9 cellular contexts compared by ENCODE assay signal in genomic region chr20:49534314-49534713, GRCh38. TPM values are rescaled to one million over a fixed set of nuclear protein-coding genes. Genes with fewer than 3 reads are reported as not detected.
DNase-seq lines count a peak whose midpoint lies in the region; ATAC-seq and TF ChIP-seq lines count a peak whose summit lies in the region.
"Had no signal": no experiment of that assay in that cellular context is flagged by ENCODE, and none has a peak within 500 bp of the region (broad histone marks: within the 10 kb centered on the region; RNA-seq: fewer than 3 reads in every experiment).

No MANE protein-coding gene starts in this region.

- no peak overlapping the region for H3K27ac ChIP-seq in HL-60 (replicated peaks)

- CTCF ChIA-PET in activated CD8-positive, alpha-beta memory T cell treated with anti-CD3 and anti-CD28 coated beads, Interleukin-2, amount 10 ng/mL, durations not matched to agents 7 days and 5 days (lab: Charles Lee): interaction anchor here (0.6 to 3.1 kb wide), 24 partner anchors 8 to 1213 kb away, joined by 3 to 37 read pairs (median 5); no protein-coding TSS in a partner anchor

- no peaks in the 10 kb centered on the region for H3K27me3 ChIP-seq in HL-60 (ENCODE audit: insufficient read depth, poor library complexity, severe bottlenecking)

- peak; percentile 71 for ATAC-seq in activated CD8-positive, alpha-beta memory T cell treated with anti-CD3 and anti-CD28 coated beads, Interleukin-2, amount 10 ng/mL, durations not matched to agents 7 days and 5 days
- peak; percentile 82 to 93 (median 93) for ATAC-seq in natural killer cell
- peak; percentile 70 for ATAC-seq in stimulated activated naive CD8-positive, alpha-beta T cell treated with anti-CD3 and anti-CD28 coated beads, Interleukin-15, amount 100 ng/mL, for 72 hours
- ATAC-seq in GM19324 (IDR thresholded peaks at IDR 0.05; ENCODE audit: low FRiP score, unreplicated experiment): no peak

- DNase-seq in DMS 273 (lab: John Stamatoyannopoulos, UW; ENCODE audit: unreplicated experiment): peak; percentile 93
- DNase-seq in HL-60 (ENCODE audit: low read depth in 1 of 2, low spot score in 1 of 2): peak; percentile 20 to 50
- DNase-seq in NOMO-1 (lab: John Stamatoyannopoulos, UW; ENCODE audit: unreplicated experiment in 2 of 2): peak; percentile 22 to 50
- DNase-seq in activated CD8-positive, alpha-beta memory T cell treated with anti-CD3 and anti-CD28 coated beads, Interleukin-2, amount 10 ng/mL, durations not matched to agents 7 days and 5 days: peak; percentile 84
- DNase-seq in epithelial cell of esophagus (ENCODE audit: low read depth): peak; percentile 50
- peak; percentile 49 for DNase-seq in natural killer cell
- peak; percentile 64 to 68 for DNase-seq in stimulated activated naive CD8-positive, alpha-beta T cell treated with anti-CD3 and anti-CD28 coated beads, Interleukin-15, amount 100 ng/mL, for 72 hours

- peaks cover 23% of the 10 kb centered on the region for H3K4me1 Mint-ChIP-seq in activated CD8-positive, alpha-beta memory T cell treated with anti-CD3 and anti-CD28 coated beads, Interleukin-2, amount 10 ng/mL, durations not matched to agents 7 days and 5 days
- peaks cover 10 to 13% of the 10 kb centered on the region in 2 donors for H3K4me1 Mint-ChIP-seq in natural killer cell
- peaks cover 20% of the 10 kb centered on the region for H3K4me1 Mint-ChIP-seq in stimulated activated naive CD8-positive, alpha-beta T cell treated with anti-CD3 and anti-CD28 coated beads, Interleukin-15, amount 100 ng/mL, for 72 hours

- H3K4me3 ChIP-seq in HL-60 (replicated peaks; ENCODE audit: insufficient read depth, low read length) (no peak overlapping the region), epithelial cell of esophagus (ENCODE audit: low read length) (no peak overlapping the region)

- peak; percentile 66 for TF ChIP-seq CTCF in HL-60 (IDR thresholded peaks at IDR 0.05; ENCODE audit: insufficient read depth, low read length)
- peak; percentile 78 for TF ChIP-seq CTCF in epithelial cell of esophagus (IDR thresholded peaks at IDR 0.05; ENCODE audit: insufficient read depth, low read depth, low read length, missing control alignments)
- TF ChIP-seq CTCF in natural killer cell (IDR thresholded peaks at IDR 0.05): peak; percentile 87

- H3K27me3 Mint-ChIP-seq in activated CD8-positive, alpha-beta memory T cell treated with anti-CD3 and anti-CD28 coated beads, Interleukin-2, amount 10 ng/mL, durations not matched to agents 7 days and 5 days: peaks cover under 1% of the 10 kb centered on the region
- H3K27me3 Mint-ChIP-seq in natural killer cell (ENCODE audit: low read depth in 2 of 2): peaks cover 0 to 6% of the 10 kb centered on the region in 2 donors
- peaks cover 29% of the 10 kb centered on the region for H3K27me3 Mint-ChIP-seq in stimulated activated naive CD8-positive, alpha-beta T cell treated with anti-CD3 and anti-CD28 coated beads, Interleukin-15, amount 100 ng/mL, for 72 hours

- intact Hi-C loops in natural killer cell (cut with micrococcal nuclease): loop anchor here (1.0 to 5.0 kb wide), 2 partner anchors 152 to 200 kb away; no protein-coding TSS in a partner anchor

- peak overlapping the region; percentile 94 for H3K27ac Mint-ChIP-seq in activated CD8-positive, alpha-beta memory T cell treated with anti-CD3 and anti-CD28 coated beads, Interleukin-2, amount 10 ng/mL, durations not matched to agents 7 days and 5 days
- no peak overlapping the region for H3K27ac Mint-ChIP-seq in natural killer cell
- H3K27ac Mint-ChIP-seq in stimulated activated naive CD8-positive, alpha-beta T cell treated with anti-CD3 and anti-CD28 coated beads, Interleukin-15, amount 100 ng/mL, for 72 hours: peak overlapping the region in 1 of 2 donors; percentile 67

- peaks cover 8% of the 10 kb centered on the region for H3K36me3 Mint-ChIP-seq in activated CD8-positive, alpha-beta memory T cell treated with anti-CD3 and anti-CD28 coated beads, Interleukin-2, amount 10 ng/mL, durations not matched to agents 7 days and 5 days
- no peaks in the 10 kb centered on the region for H3K36me3 Mint-ChIP-seq in natural killer cell

- peak overlapping the region; percentile 40 for H3K4me3 Mint-ChIP-seq in activated CD8-positive, alpha-beta memory T cell treated with anti-CD3 and anti-CD28 coated beads, Interleukin-2, amount 10 ng/mL, durations not matched to agents 7 days and 5 days
- no peak overlapping the region for H3K4me3 Mint-ChIP-seq in natural killer cell
- peak overlapping the region; percentile 5 to 59 for H3K4me3 Mint-ChIP-seq in stimulated activated naive CD8-positive, alpha-beta T cell treated with anti-CD3 and anti-CD28 coated beads, Interleukin-15, amount 100 ng/mL, for 72 hours

- H3K9me3 Mint-ChIP-seq in activated CD8-positive, alpha-beta memory T cell treated with anti-CD3 and anti-CD28 coated beads, Interleukin-2, amount 10 ng/mL, durations not matched to agents 7 days and 5 days (ENCODE audit: low read depth): no peaks in the 10 kb centered on the region
- no peaks in the 10 kb centered on the region for H3K9me3 Mint-ChIP-seq in natural killer cell
- H3K9me3 Mint-ChIP-seq in stimulated activated naive CD8-positive, alpha-beta T cell treated with anti-CD3 and anti-CD28 coated beads, Interleukin-15, amount 100 ng/mL, for 72 hours: no peaks in the 10 kb centered on the region

RNA-seq across cellular contexts. Expression of gene PTGIS, which starts 33.6 kb away (rescaled TPM):
- 10 to 100 TPM in 1 of 2 experiments, 1 to 10 TPM in 1; 3.8 to 15.1 TPM for total RNA-seq in activated CD8-positive, alpha-beta memory T cell treated with anti-CD3 and anti-CD28 coated beads, Interleukin-2, amount 10 ng/mL, durations not matched to agents 7 days and 5 days
- total RNA-seq in natural killer cell: not detected

RNA-seq across cellular contexts. Expression of gene KCNB1, which starts 51.8 kb away (rescaled TPM):
- total RNA-seq in activated CD8-positive, alpha-beta memory T cell treated with anti-CD3 and anti-CD28 coated beads, Interleukin-2, amount 10 ng/mL, durations not matched to agents 7 days and 5 days: under 1 TPM in 1 of 2 experiments, not detected in 1; 0.05 TPM
- total RNA-seq in natural killer cell: under 1 TPM in 1 of 3 donors, not detected in 2; 0.09 TPM
- total RNA-seq: activated CD8-positive, alpha-beta memory T cell treated with anti-CD3 and anti-CD28 coated beads for 36 hours had no signal

Comparison
In these comparisons a context has a peak if more than half of its experiments do, and no peak if none do; other contexts are left out.
1. DNase-seq: peak in every context shown above with its lines; median percentile 93 in DMS 273; 84 in activated CD8-positive, alpha-beta memory T cell treated with anti-CD3 and anti-CD28 coated beads, Interleukin-2, amount 10 ng/mL, durations not matched to agents 7 days and 5 days; 66 in stimulated activated naive CD8-positive, alpha-beta T cell treated with anti-CD3 and anti-CD28 coated beads, Interleukin-15, amount 100 ng/mL, for 72 hours; 50 in epithelial cell of esophagus; 49 in natural killer cell; 36 in NOMO-1; 35 in HL-60.
2. RNA of gene PTGIS, which starts 33.6 kb away (total RNA-seq): 3.8 to 15.1 TPM in activated CD8-positive, alpha-beta memory T cell treated with anti-CD3 and anti-CD28 coated beads, Interleukin-2, amount 10 ng/mL, durations not matched to agents 7 days and 5 days; not detected in natural killer cell; every median in the first group is over 4 times any median in the second.
3. Peak in every context shown above with its lines, with median percentiles within 50 percentile points of each other: CTCF ChIP-seq.